ENCODE assay signal across 14 cellular contexts in the genomic region with DNA sequence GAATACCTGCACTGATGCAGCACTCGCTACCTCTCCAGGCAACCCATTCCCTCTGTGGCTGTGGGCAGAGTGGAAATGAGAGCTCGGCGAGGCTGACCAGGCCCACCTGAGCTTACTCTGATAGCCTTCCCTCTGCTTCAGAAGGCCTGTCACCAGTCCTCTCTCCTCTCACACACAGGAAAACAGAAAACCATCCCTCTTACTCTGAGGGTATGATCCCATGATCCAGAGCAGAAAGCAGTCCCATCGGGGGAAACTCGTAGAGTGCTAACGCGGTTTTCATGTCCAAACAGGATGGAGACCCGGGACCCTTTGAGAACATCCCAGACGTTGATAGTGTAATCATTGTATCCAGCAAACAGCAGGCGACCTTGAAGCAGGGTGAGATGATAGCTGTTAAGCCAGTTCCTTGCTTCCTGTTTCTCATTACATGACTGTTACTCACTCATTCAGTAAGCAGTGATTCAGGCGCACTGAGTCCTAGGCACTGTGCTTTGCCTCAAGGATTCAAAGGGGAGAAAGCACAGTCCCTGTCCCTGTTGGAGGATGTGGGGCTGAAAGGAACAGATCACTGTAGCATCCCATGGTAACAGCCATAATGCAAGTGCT. TPM values are rescaled to one million over a fixed set of nuclear protein-coding genes. Genes with fewer than 3 reads are reported as not detected.
DNase-seq lines count a peak whose midpoint lies in the region; ATAC-seq, FAIRE-seq and TF ChIP-seq lines count a peak whose summit lies in the region.
"Had no signal": no experiment of that assay in that cellular context is flagged by ENCODE, and none has a peak within 500 bp of the region (broad histone marks: within the 10 kb centered on the region; RNA-seq: fewer than 3 reads in every experiment).

No MANE protein-coding gene starts in this region.

- H3K14ac ChIP-seq in mesenchymal stem cell (ENCODE audit: low read length in 2 of 2), result peak overlapping the region in 1 of 2 experiments; percentile 50

- TF ChIP-seq CTCF in K562 (IDR thresholded peaks at IDR 0.05 in 2 of 3, conservative IDR thresholded peaks at IDR 0.05 in 1 of 3; ENCODE audit: insufficient read depth in 2 of 3, low read depth in 1 of 3, low read length in 3 of 3), result no peak

- H2AFZ ChIP-seq in K562 (ENCODE audit: low read depth, low read length) (peak overlapping the region; percentile 7; the same call in 1 of the 2 replicates), mesenchymal stem cell (ENCODE audit: low read depth, low read length) (no peak overlapping the region)

- no peaks in the 10 kb centered on the region for H3K9me1 ChIP-seq in K562 (ENCODE audit: control insufficient read depth, insufficient read depth, low read length)

- no TSS peak for BruUV-seq in K562 (replicated peaks; lab: Mats Ljungman, UMichigan)

- H2BK12ac ChIP-seq in mesenchymal stem cell (ENCODE audit: low read length in 2 of 2), result peak overlapping the region in 1 of 2 experiments; percentile 77

- H4K8ac ChIP-seq in mesenchymal stem cell (ENCODE audit: low read length), result peak overlapping the region; percentile 2

- TF ChIP-seq EP300 in K562 (IDR thresholded peaks at IDR 0.05; ENCODE audit: low read length), result 0 out of 2 replicates have a peak, but pooled peaks have one; percentile 6

- 14% methylated on average over 11 of the region's 11 CpGs for WGBS in K562 (ENCODE audit: insufficient coverage, low coverage, missing lambda C conversion rate)
- 55% methylated on average over 11 of the region's 11 CpGs for WGBS in mesenchymal stem cell

- TF ChIP-seq RAD21 in K562 (CRISPR knock-in tag; conservative IDR thresholded peaks at IDR 0.05 in 1 of 2, IDR thresholded peaks at IDR 0.05 in 1 of 2), result no peak

- H3K27ac ChIP-seq in K562 (ENCODE audit: extremely low read depth, low read depth, low read length) (no peak overlapping the region), mesenchymal stem cell (ENCODE audit: low read length, poor library complexity, severe bottlenecking) (no peak overlapping the region)
- H3K27ac ChIP-seq: 22Rv1, heart left ventricle had no signal

- no peak overlapping the region for H3K23ac ChIP-seq in mesenchymal stem cell (ENCODE audit: low read length in 2 of 2)

- H3K9ac ChIP-seq in K562 (ENCODE audit: insufficient read depth in 1 of 2, low read depth in 2 of 2, low read length in 2 of 2) (peak overlapping the region in 1 of 2 experiments; percentile 60; a peak in 1 of 4 replicates), mesenchymal stem cell (ENCODE audit: low read length) (peak overlapping the region; percentile 34)

- CTCF ChIA-PET in K562 (lab: Yijun Ruan, JAX; ENCODE audit: low intra/inter-chr PET ratio), result no interaction called here

- H3K9me3 ChIP-seq in K562 (replicated peaks; ENCODE audit: control insufficient read depth, insufficient read depth, low read depth, low read length) (no peaks in the 10 kb centered on the region), mesenchymal stem cell (ENCODE audit: control insufficient read depth, low read length) (no peaks in the 10 kb centered on the region)
- H3K9me3 ChIP-seq: heart left ventricle had no signal

- H3K79me2 ChIP-seq in K562 (ENCODE audit: control insufficient read depth, insufficient read depth, low read length), result no peaks in the 10 kb centered on the region

- FAIRE-seq in K562 (lab: Jason Lieb, UNC), result peak; percentile 60
- FAIRE-seq: TTC549 had no signal

- TF ChIP-seq POLR2A in K562 (conservative IDR thresholded peaks at IDR 0.05), result no peak

- H3K27me3 ChIP-seq in K562 (ENCODE audit: control insufficient read depth in 2 of 2, insufficient read depth in 2 of 2, low read length in 2 of 2), result no peaks in the 10 kb centered on the region
- H3K27me3 ChIP-seq in mesenchymal stem cell (ENCODE audit: control insufficient read depth in 1 of 2, insufficient read depth in 1 of 2, low read length in 2 of 2), result no peaks in the 10 kb centered on the region
- H3K27me3 ChIP-seq: heart left ventricle had no signal

- H3K4ac ChIP-seq in mesenchymal stem cell (ENCODE audit: low read depth in 1 of 2, low read length in 2 of 2), result no peak overlapping the region

- peaks cover 0 to 1% of the 10 kb centered on the region in 2 experiments; a peak in 2 of 5 replicates for H3K4me1 ChIP-seq in K562 (replicated peaks in 1 of 2; ENCODE audit: control insufficient read depth in 2 of 2, insufficient read depth in 2 of 2, low read length in 2 of 2)
- peaks cover 6% of the 10 kb centered on the region for H3K4me1 ChIP-seq in mesenchymal stem cell (ENCODE audit: control insufficient read depth, insufficient read depth, low read depth, low read length)
- H3K4me1 ChIP-seq: heart left ventricle had no signal

- H2BK15ac ChIP-seq in mesenchymal stem cell (ENCODE audit: low read depth, poor library complexity, severe bottlenecking), result no peak overlapping the region

- DNase-seq in DMS53 (lab: John Stamatoyannopoulos, UW), result peak; percentile 5
- DNase-seq in DMS53 treated with DMSO at 0.1 percent for 48 hours (lab: John Stamatoyannopoulos, UW; ENCODE audit: unreplicated experiment), result no peak
- peak; percentile 38 for DNase-seq in M059J (ENCODE audit: low read depth)
- DNase-seq in K562 (ENCODE audit: extremely low read depth in 1 of 4, low spot score in 3 of 4), result no peak
- peak; percentile 71 for DNase-seq in mesenchymal stem cell
- no peak for DNase-seq in NCI-H1105 treated with DMSO at 0.1 percent for 48 hours (lab: John Stamatoyannopoulos, UW)
- no peak for DNase-seq in SHP77 treated with DMSO at 0.1 percent for 48 hours (lab: John Stamatoyannopoulos, UW)
- no peak for DNase-seq in NCI-H526 (lab: John Stamatoyannopoulos, UW)
- DNase-seq: heart left ventricle, NCI-H1694 treated with DMSO at 0.1 percent for 48 hours had no signal

- no peak overlapping the region for H2BK5ac ChIP-seq in mesenchymal stem cell (ENCODE audit: low read depth, low read length, poor library complexity, severe bottlenecking)

- H2AK5ac ChIP-seq in mesenchymal stem cell (ENCODE audit: low read length, severe bottlenecking), result no peak overlapping the region

- peak overlapping the region; percentile 67 for H4K91ac ChIP-seq in mesenchymal stem cell (ENCODE audit: low read length)

- ATAC-seq in K562, result peak; percentile 70
- ATAC-seq: heart left ventricle had no signal

- no peaks in the 10 kb centered on the region for H3K79me1 ChIP-seq in mesenchymal stem cell (replicated peaks; ENCODE audit: low read length, poor library complexity, severe bottlenecking)

- no peaks in the 10 kb centered on the region for H4K20me1 ChIP-seq in K562 (replicated peaks; ENCODE audit: control insufficient read depth, insufficient read depth, low read length)

- no peak overlapping the region; the same call in 1 of the 2 replicates for H3K4me2 ChIP-seq in K562 (ENCODE audit: insufficient read depth, low read length)
- H3K4me2 ChIP-seq in mesenchymal stem cell (ENCODE audit: low read length, poor library complexity, severe bottlenecking), result no peak overlapping the region

- no peak overlapping the region for H2BK120ac ChIP-seq in mesenchymal stem cell (ENCODE audit: low read depth, low read length)

- no peaks in the 10 kb centered on the region for H3K36me3 ChIP-seq in K562 (ENCODE audit: control insufficient read depth, insufficient read depth, low read length)
- H3K36me3 ChIP-seq in mesenchymal stem cell (ENCODE audit: control insufficient read depth in 1 of 2, insufficient read depth in 2 of 2, low read depth in 1 of 2, low read length in 2 of 2), result peaks cover 6 to 19% of the 10 kb centered on the region in 2 experiments

- no peak overlapping the region for H3K4me3 ChIP-seq in K562
- H3K4me3 ChIP-seq in mesenchymal stem cell (ENCODE audit: insufficient read depth in 1 of 2, low read depth in 1 of 2, low read length in 2 of 2), result no peak overlapping the region
- H3K4me3 ChIP-seq: heart left ventricle had no signal

- intact Hi-C loops in K562 (cut with micrococcal nuclease), result no loop called here

- POLR2A ChIA-PET in K562 (lab: Yijun Ruan, JAX), result interaction anchor here (1.3 kb wide), 1 partner anchor 9 kb away, joined by 5 read pairs; no protein-coding TSS in a partner anchor

- in situ Hi-C loops in K562 (cut with MboI), result no loop called here

- peak overlapping the region; percentile 30 to 61 for H3K18ac ChIP-seq in mesenchymal stem cell (ENCODE audit: low read depth in 1 of 2, low read length in 2 of 2)

TF ChIP-seq in K562, 482 proteins besides CTCF, POLR2A, EP300 and RAD21 (continues in another document):
- TF ChIP-seq SNRNP70 (optimal IDR thresholded peaks at IDR 0.05; ENCODE audit: low read depth, low read length), result no peak
- TF ChIP-seq FOSL1 (tag; conservative IDR thresholded peaks at IDR 0.05), result peak; percentile 35
- no peak for TF ChIP-seq NUFIP1 (IDR thresholded peaks at IDR 0.05; ENCODE audit: partially characterized antibody)
- 0 out of 2 replicates have a peak, but pooled peaks have one; percentile 14 for TF ChIP-seq ETV1 (tag; conservative IDR thresholded peaks at IDR 0.05; ENCODE audit: low read depth)
- no peak for TF ChIP-seq SNAPC5 (CRISPR knock-in tag; IDR thresholded peaks at IDR 0.05)
- 0 out of 2 replicates have a peak, but pooled peaks have one; percentile 15 for TF ChIP-seq ARID1B (IDR thresholded peaks at IDR 0.05)
- 0 out of 2 replicates have a peak, but pooled peaks have one; percentile 34 for TF ChIP-seq ESRRA (IDR thresholded peaks at IDR 0.05; ENCODE audit: borderline replicate concordance, low read depth)

RNA-seq across cellular contexts. Expression of gene BCL2L10, which starts 11.8 kb away (rescaled TPM):
- total RNA-seq in M059J (2014; rRNA removed; shearing (Covaris generic)), result not detected in 2 replicates
- total RNA-seq in K562 (2011; cell fraction: chromatin; rRNA removed; ENCODE audit: low replicate concordance), result not detected in 2 replicates
- not detected in 2 replicates for total RNA-seq in K562 (2011; cell fraction: nucleolus; rRNA removed)
- total RNA-seq in K562 (2011; cell fraction: nucleoplasm; rRNA removed), result not detected in 2 replicates
- total RNA-seq in K562 (2014; rRNA removed) (not detected in 2 replicates), K562 (2014; rRNA removed; fragmentation: Illumina TruSeq; extraction: Trizol) (not detected in 2 replicates), K562 (2015; rRNA removed; fragmentation: Illumina TruSeq; extraction: Trizol) (not detected in 2 replicates), K562 (2021) (not detected in 2 replicates)
- polyA plus RNA-seq in K562 (2011; rRNA removed) (not detected in 2 replicates), K562 (2014; fragmentation: Illumina TruSeq; extraction: Trizol) (not detected in 2 replicates), K562 (2014; fragmentation: Nextera tagmentation; extraction: Ambion mirVana) (not detected), K562 (2014; rRNA removed) (not detected in 2 replicates)
- polyA plus RNA-seq in K562 (2011; cell fraction: cytosol; rRNA removed), result not detected in 2 replicates
- polyA plus RNA-seq in K562 (2011; cell fraction: nucleus; rRNA removed), result not detected in 2 replicates
- not detected in 2 replicates for polyA plus RNA-seq in K562 (2012)
- not detected in 2 replicates for polyA minus RNA-seq in K562 (2011; rRNA and poly(A)+ RNA removed)
- not detected in 2 replicates for polyA minus RNA-seq in K562 (2011; cell fraction: cytosol; rRNA and poly(A)+ RNA removed)
- polyA minus RNA-seq in K562 (2011; cell fraction: nucleus; rRNA and poly(A)+ RNA removed), result not detected in 2 replicates
- polyA plus RNA-seq in mesenchymal stem cell (2013, experiment 1 of 2), result 0.06 TPM
- polyA plus RNA-seq in mesenchymal stem cell (2013, experiment 2 of 2), result not detected
- total RNA-seq: activated T-helper 1 cell treated with anti-CD3 and anti-CD28 coated beads, Interleukin-12 subunit alpha, Interleukin-12 subunit beta, Interleukin-2, Interleukin-4 antibody, amounts not matched to agents 30 ng/mL and 10 ng/mL and 1 ng/mL, durations not matched to agents 14 hours and 24 hours and 36 hours; skeletal muscle tissue had no signal
- polyA plus RNA-seq: heart left ventricle had no signal

Comparison
In these comparisons a context has a peak if more than half of its experiments do, and no peak if none do; other contexts are left out.
1. DNase-seq: peak in DMS53 (single experiment), M059J (single experiment) and mesenchymal stem cell (single experiment); none in DMS53 treated with DMSO at 0.1 percent for 48 hours (single experiment), K562 (0 of 4), NCI-H1105 treated with DMSO at 0.1 percent for 48 hours (single experiment), SHP77 treated with DMSO at 0.1 percent for 48 hours (single experiment) and NCI-H526 (0 of 2).